12 cellular contexts compared by ENCODE assay signal in the genomic region with DNA sequence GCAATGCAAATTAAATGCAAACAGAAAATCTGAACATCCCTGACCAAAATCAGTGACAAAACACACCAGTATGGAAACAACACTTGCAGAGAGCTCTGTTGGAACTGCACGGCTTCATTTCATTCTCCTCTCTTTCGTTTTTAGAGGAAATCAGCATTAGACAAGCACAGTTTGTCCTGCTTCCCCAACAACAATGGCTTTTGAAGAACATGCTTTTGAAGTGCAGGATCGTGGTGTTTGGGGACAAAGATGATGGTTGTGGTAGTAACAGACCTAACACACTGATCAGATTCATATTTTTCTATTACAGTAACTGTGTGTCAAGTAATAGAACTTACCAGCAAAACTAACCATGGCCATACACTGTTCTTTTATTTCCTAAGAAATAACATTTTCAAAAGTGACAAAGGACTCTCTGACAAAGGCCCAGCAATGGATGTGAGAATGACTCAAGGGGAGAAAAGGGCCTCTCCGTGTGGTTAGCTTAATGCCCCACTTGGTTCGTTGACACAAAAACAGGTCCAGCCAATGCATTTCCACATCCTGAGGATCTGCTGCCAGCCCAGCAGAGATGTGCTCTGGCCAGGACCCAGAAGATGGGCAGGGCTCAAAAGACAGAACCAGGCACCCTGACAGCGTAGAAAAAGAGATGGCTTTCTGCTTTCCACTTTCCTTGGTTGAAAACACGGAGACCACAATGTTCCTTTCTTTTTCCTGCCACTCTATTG.
DNase-seq lines count a peak whose midpoint lies in the region; ATAC-seq, FAIRE-seq and TF ChIP-seq lines count a peak whose summit lies in the region.
"Had no signal": no experiment of that assay in that cellular context is flagged by ENCODE, and none has a peak within 500 bp of the region (broad histone marks: within the 10 kb centered on the region; RNA-seq: fewer than 3 reads in every experiment).

No MANE protein-coding gene starts in this region.

- FAIRE-seq in GM12878 (lab: Jason Lieb, UNC), result no peak

- RAD21 ChIA-PET in GM12878 (lab: Charles Lee; ENCODE audit: unreplicated experiment), result interaction anchor here (1.0 to 1.5 kb wide), 5 partner anchors 42 to 398 kb away, joined by 3 to 7 read pairs (median 3); no protein-coding TSS in a partner anchor

- no peaks in the 10 kb centered on the region for H3K36me3 ChIP-seq in GM12878 (ENCODE audit: control insufficient read depth in 2 of 2, insufficient read depth in 2 of 2, low read length in 1 of 2)
- no peaks in the 10 kb centered on the region for H3K36me3 ChIP-seq in neural progenitor cell

- H3K4me2 ChIP-seq in GM12878 (ENCODE audit: control insufficient read depth, insufficient read depth) (no peak overlapping the region), neural progenitor cell (no peak overlapping the region)

- H3K4me1 ChIP-seq in GM12878 (ENCODE audit: control insufficient read depth, insufficient read depth, low read length), result peaks cover 10% of the 10 kb centered on the region; the same call in 1 of the 2 replicates
- H3K4me1 ChIP-seq in neural progenitor cell, result peaks cover 13% of the 10 kb centered on the region

- H3K4me3 ChIP-seq in AG10803 (ENCODE audit: low read length) (peak overlapping the region; percentile 17; the same call in 1 of the 2 replicates), GM12878 (no peak overlapping the region), neural progenitor cell (no peak overlapping the region)

- TF ChIP-seq CTCF in AG10803 (conservative IDR thresholded peaks at IDR 0.05; ENCODE audit: low read length) (no peak), GM12878 (IDR thresholded peaks at IDR 0.05 in 2 of 3, conservative IDR thresholded peaks at IDR 0.05 in 1 of 3; ENCODE audit: control insufficient read depth in 2 of 3, extremely low read depth in 1 of 3, insufficient read depth in 1 of 3, low read depth in 3 of 3, low read length in 3 of 3) (no peak), neural progenitor cell (IDR thresholded peaks at IDR 0.05) (no peak), GM10266 (IDR thresholded peaks at IDR 0.05; ENCODE audit: control insufficient read depth, insufficient read depth, low read depth, missing control alignments) (no peak)

- POLR2A ChIA-PET in GM12878 (lab: Charles Lee), result no interaction called here

- peaks cover 3% of the 10 kb centered on the region for H3K9me3 Mint-ChIP-seq in neural progenitor cell
- H3K9me3 Mint-ChIP-seq: stimulated activated naive CD8-positive, alpha-beta T cell treated with anti-CD3 and anti-CD28 coated beads, Interleukin-15, Interleukin-2, amounts not matched to agents 100 ng/mL and 50 ng/mL, for 24 hours had no signal

- peak overlapping the region; percentile 18 for H3K27ac Mint-ChIP-seq in neural progenitor cell
- H3K27ac Mint-ChIP-seq: CD4-positive, CD25-positive, alpha-beta regulatory T cell; stimulated activated naive CD8-positive, alpha-beta T cell treated with anti-CD3 and anti-CD28 coated beads, Interleukin-15, Interleukin-2, amounts not matched to agents 100 ng/mL and 50 ng/mL, for 24 hours had no signal

- 67% methylated on average over 7 of the region's 7 CpGs for WGBS in GM12878 (ENCODE audit: insufficient coverage, insufficient replicate concordance, low lambda C conversion rate, missing lambda C conversion rate)

- no TSS peak for BruUV-seq in GM12878 (replicated peaks; lab: Mats Ljungman, UMichigan)

- DNase-seq in AG10803 (ENCODE audit: low read depth) (peak; percentile 85), GM12878 (ENCODE audit: low read depth, low spot score) (no peak), neural progenitor cell (ENCODE audit: low spot score) (no peak), HCEC 1CT (no peak), SK-N-DZ (ENCODE audit: low spot score) (no peak), EL (no peak), GM10266 (ENCODE audit: extremely low spot score) (no peak)
- DNase-seq: activated CD4-positive, alpha-beta T cell treated with anti-CD3 and anti-CD28 coated beads, Interleukin-2, amount 50 U/mL, for 48 hours; NCI-H510A treated with DMSO at 0.1 percent for 48 hours had no signal

- TF ChIP-seq RAD21 in GM12878 (IDR thresholded peaks at IDR 0.05; ENCODE audit: insufficient read depth, low read depth, low read length), result no peak

- SMC1A ChIA-PET in GM12878 (lab: Charles Lee; ENCODE audit: uncharacterized antibody, unreplicated experiment), result interaction anchor here (0.8 to 3.6 kb wide), 9 partner anchors 9 to 390 kb away, joined by 3 to 15 read pairs (median 4); no protein-coding TSS in a partner anchor

- TF ChIP-seq POLR2A in GM12878 (IDR thresholded peaks at IDR 0.05; ENCODE audit: low read depth, low read length), result no peak

- in situ Hi-C loops in GM12878 (cut with MboI), result no loop called here

- H3K27me3 ChIP-seq in GM12878 (replicated peaks in 1 of 2; ENCODE audit: control insufficient read depth in 2 of 2, insufficient read depth in 2 of 2, low read length in 1 of 2) (no peaks in the 10 kb centered on the region), neural progenitor cell (no peaks in the 10 kb centered on the region)

- no peak overlapping the region for H3K4me3 Mint-ChIP-seq in neural progenitor cell
- H3K4me3 Mint-ChIP-seq: CD4-positive, CD25-positive, alpha-beta regulatory T cell; stimulated activated naive CD8-positive, alpha-beta T cell treated with anti-CD3 and anti-CD28 coated beads, Interleukin-15, Interleukin-2, amounts not matched to agents 100 ng/mL and 50 ng/mL, for 24 hours had no signal

- H3K9me3 ChIP-seq in GM12878 (replicated peaks; ENCODE audit: control insufficient read depth, insufficient read depth, low read length) (no peaks in the 10 kb centered on the region), neural progenitor cell (ENCODE audit: low read depth) (no peaks in the 10 kb centered on the region)

- no peak overlapping the region; the same call in 1 of the 2 replicates for H2AFZ ChIP-seq in GM12878 (ENCODE audit: control insufficient read depth, low read depth, low read length)
- H2AFZ ChIP-seq in neural progenitor cell (replicated peaks), result peak overlapping the region; percentile 5

- peaks cover 2% of the 10 kb centered on the region for H3K36me3 Mint-ChIP-seq in neural progenitor cell
- H3K36me3 Mint-ChIP-seq: CD4-positive, CD25-positive, alpha-beta regulatory T cell had no signal

- no peaks in the 10 kb centered on the region for H3F3A ChIP-seq in neural progenitor cell (ENCODE audit: low read depth)

- no peak overlapping the region for H3K27ac ChIP-seq in GM12878 (ENCODE audit: control insufficient read depth, insufficient read depth)
- H3K27ac ChIP-seq in neural progenitor cell, result no peak overlapping the region

- intact Hi-C loops in GM12878 (cut with micrococcal nuclease; ENCODE audit: unreplicated experiment), result no loop called here

- H3K9ac ChIP-seq in GM12878 (ENCODE audit: control insufficient read depth, insufficient read depth, low read length), result no peak overlapping the region
- no peak overlapping the region for H3K9ac ChIP-seq in neural progenitor cell

- CTCF ChIA-PET in GM12878 (lab: Yijun Ruan, JAX), result interaction anchor here (0.9 to 50.9 kb wide), 6 partner anchors 9 to 453 kb away, joined by 3 to 939 read pairs (median 6); no protein-coding TSS in a partner anchor

- peaks cover 51% of the 10 kb centered on the region for H3K4me1 Mint-ChIP-seq in neural progenitor cell

- ATAC-seq in GM19463 (IDR thresholded peaks at IDR 0.05; ENCODE audit: unreplicated experiment) (peak; percentile 45), GM12878 (peak; percentile 64)

- no peaks in the 10 kb centered on the region for H4K20me1 ChIP-seq in GM12878 (ENCODE audit: control insufficient read depth, insufficient read depth)
- no peaks in the 10 kb centered on the region for H4K20me1 ChIP-seq in neural progenitor cell (ENCODE audit: low read depth)

- H3K79me2 ChIP-seq in GM12878 (ENCODE audit: control insufficient read depth, insufficient read depth, low read length) (no peaks in the 10 kb centered on the region), neural progenitor cell (ENCODE audit: low read depth) (no peaks in the 10 kb centered on the region)

- no peak for TF ChIP-seq EP300 in GM12878 (IDR thresholded peaks at IDR 0.05; ENCODE audit: borderline replicate concordance in 1 of 2, control insufficient read depth in 1 of 2, low read depth in 2 of 2, low read length in 2 of 2)

- peaks cover 10% of the 10 kb centered on the region for H3K27me3 Mint-ChIP-seq in neural progenitor cell (ENCODE audit: insufficient read depth, low read depth)
- H3K27me3 Mint-ChIP-seq: stimulated activated naive CD8-positive, alpha-beta T cell treated with anti-CD3 and anti-CD28 coated beads, Interleukin-15, Interleukin-2, amounts not matched to agents 100 ng/mL and 50 ng/mL, for 24 hours had no signal

TF ChIP-seq in GM12878, 131 proteins besides CTCF, POLR2A, EP300 and RAD21:
- TF ChIP-seq EED (IDR thresholded peaks at IDR 0.05; ENCODE audit: low read depth) (0 out of 2 replicates have a peak, but pooled peaks have one; percentile 15), TCF3 (IDR thresholded peaks at IDR 0.05; ENCODE audit: borderline replicate concordance, insufficient read depth, low read depth, low read length) (no peak), RUNX3 (IDR thresholded peaks at IDR 0.05; ENCODE audit: low read length) (peak; percentile 57)
